25 cellular contexts compared by ENCODE assay signal in the genomic region with DNA sequence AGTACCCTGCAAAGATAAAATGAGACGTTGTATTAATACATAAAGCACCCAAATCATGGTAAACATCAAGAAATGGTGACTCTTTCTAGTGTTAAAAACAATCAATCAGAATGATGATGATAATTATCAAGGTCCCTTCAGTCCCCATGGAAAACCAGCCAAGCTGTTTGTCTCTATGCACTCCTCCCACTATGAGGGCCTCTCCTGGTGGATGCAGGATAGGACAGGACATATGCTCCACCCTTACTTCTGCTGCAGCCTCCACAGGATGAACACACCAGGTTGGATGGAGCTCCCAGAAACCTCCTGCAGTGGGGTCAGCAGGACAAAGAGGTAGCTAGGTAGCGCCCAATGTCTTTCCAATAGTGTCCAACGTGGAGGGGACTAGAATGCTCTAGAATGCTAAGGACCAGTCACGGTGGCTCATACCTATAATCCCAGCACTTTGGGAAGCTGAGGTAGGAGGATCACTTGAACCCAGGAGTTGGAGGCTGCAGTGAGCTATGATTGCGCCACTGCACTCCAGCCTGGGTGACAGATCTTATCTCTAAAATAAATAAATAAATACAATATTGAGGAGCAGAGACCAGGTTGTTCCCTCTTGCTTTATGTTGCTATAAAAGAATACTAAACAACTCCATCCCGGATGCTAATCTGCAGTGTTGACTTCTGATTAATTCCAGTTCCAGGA. TPM values are rescaled to one million over a fixed set of nuclear protein-coding genes. Genes with fewer than 3 reads are reported as not detected.
DNase-seq lines count a peak whose midpoint lies in the region; ATAC-seq and TF ChIP-seq lines count a peak whose summit lies in the region.
"Had no signal": no experiment of that assay in that cellular context is flagged by ENCODE, and none has a peak within 500 bp of the region (broad histone marks: within the 10 kb centered on the region; RNA-seq: fewer than 3 reads in every experiment).

No MANE protein-coding gene starts in this region.

- no peak for TF ChIP-seq POLR2A in HCT116 (IDR thresholded peaks at IDR 0.05; ENCODE audit: borderline replicate concordance, extremely low read depth, insufficient read depth, insufficient read length)

- H3K9ac ChIP-seq in HCT116 (ENCODE audit: low read length) = no peak overlapping the region

- no peak for TF ChIP-seq RAD21 in HCT116 (IDR thresholded peaks at IDR 0.05; ENCODE audit: low read depth)

- H3K27ac ChIP-seq in C4-2B = peak overlapping the region; percentile 50
- no peak overlapping the region for H3K27ac ChIP-seq in HCT116 (ENCODE audit: low read depth, low read length)
- H3K27ac ChIP-seq in WERI-Rb-1 = no peak overlapping the region
- H3K27ac ChIP-seq: ascending aorta, lower lobe of right lung, spleen had no signal

- H2AFZ ChIP-seq in HCT116 (ENCODE audit: low read depth, low read length, poor library complexity, severe bottlenecking) = no peak overlapping the region

- H3K9me3 ChIP-seq in HCT116 (ENCODE audit: control insufficient read depth in 1 of 2, insufficient read depth in 1 of 2, low read depth in 1 of 2, low read length in 2 of 2) (no peaks in the 10 kb centered on the region), WERI-Rb-1 (ENCODE audit: severe bottlenecking) (no peaks in the 10 kb centered on the region)
- H3K9me3 ChIP-seq: ascending aorta, lower lobe of right lung had no signal

- no peaks in the 10 kb centered on the region; a peak in 1 of 4 replicates for H3K4me1 ChIP-seq in HCT116 (ENCODE audit: control insufficient read depth in 1 of 2, insufficient read depth in 2 of 2, low read length in 2 of 2)
- H3K4me1 ChIP-seq: ascending aorta, lower lobe of right lung had no signal

- POLR2A ChIA-PET in HCT116 (lab: Charles Lee) = interaction anchor here (1.1 kb wide), 1 partner anchor 14 kb away, joined by 3 read pairs; no protein-coding TSS in a partner anchor

- no peak overlapping the region for H3K4me2 ChIP-seq in HCT116 (ENCODE audit: low read length)

- peaks cover 4% of the 10 kb centered on the region for H3K27me3 Mint-ChIP-seq in progenitor cell of endocrine pancreas
- H3K27me3 Mint-ChIP-seq: activated CD8-positive, alpha-beta memory T cell treated with anti-CD3 and anti-CD28 coated beads, Interleukin-2, amount 10 ng/mL, durations not matched to agents 7 days and 5 days; effector memory CD8-positive, alpha-beta T cell; stimulated activated naive CD8-positive, alpha-beta T cell treated with anti-CD3 and anti-CD28 coated beads, Interleukin-15, Interleukin-2, amounts not matched to agents 100 ng/mL and 50 ng/mL, for 24 hours had no signal

- ATAC-seq in HCT116 = peak; percentile 77
- ATAC-seq in left colon = no peak
- no peak for ATAC-seq in HG02798 (IDR thresholded peaks at IDR 0.05; ENCODE audit: poor library complexity, unreplicated experiment)
- ATAC-seq: activated CD8-positive, alpha-beta memory T cell treated with anti-CD3 and anti-CD28 coated beads, Interleukin-2, amount 10 ng/mL, durations not matched to agents 7 days and 5 days; activated naive CD4-positive, alpha-beta T cell treated with anti-CD3 and anti-CD28 coated beads, Interleukin-2, amount 50 U/mL, for 72 hours; effector memory CD8-positive, alpha-beta T cell; lower lobe of right lung had no signal

- H3K4me1 Mint-ChIP-seq in progenitor cell of endocrine pancreas (ENCODE audit: low read depth) = peaks cover 1% of the 10 kb centered on the region

- H3K4me3 ChIP-seq in HCT116 (replicated peaks in 1 of 2; ENCODE audit: low read depth in 1 of 2, low read length in 2 of 2) (no peak overlapping the region), WERI-Rb-1 (ENCODE audit: low read depth, low read length) (no peak overlapping the region), fibroblast of the aortic adventitia (ENCODE audit: low read depth, low read length) (no peak overlapping the region)
- H3K4me3 ChIP-seq: ascending aorta, lower lobe of right lung, spleen had no signal

- CTCF ChIA-PET in HCT116 (lab: Charles Lee) = interaction anchor here (0.6 to 1.4 kb wide), 3 partner anchors 10 to 41 kb away, joined by 4 to 9 read pairs (median 6); a partner anchor contains a TSS

- H3K4me3 Mint-ChIP-seq in progenitor cell of endocrine pancreas (ENCODE audit: low read depth) = no peak overlapping the region
- H3K4me3 Mint-ChIP-seq: activated CD8-positive, alpha-beta memory T cell treated with anti-CD3 and anti-CD28 coated beads, Interleukin-2, amount 10 ng/mL, durations not matched to agents 7 days and 5 days; activated T-helper 1 cell treated with anti-CD3 and anti-CD28 coated beads, Interleukin-12 subunit alpha, Interleukin-12 subunit beta, Interleukin-2, Interleukin-4 antibody, amounts not matched to agents 30 ng/mL and 10 ng/mL and 1 ng/mL, durations not matched to agents 14 hours and 24 hours and 36 hours; effector memory CD8-positive, alpha-beta T cell; immature natural killer cell; stimulated activated naive CD8-positive, alpha-beta T cell treated with anti-CD3 and anti-CD28 coated beads, Interleukin-15, Interleukin-2, amounts not matched to agents 100 ng/mL and 50 ng/mL, for 24 hours had no signal

- no peak for TF ChIP-seq CTCF in C4-2B (conservative IDR thresholded peaks at IDR 0.05)
- peak in 2 of 3 experiments; percentile 25 to 30; a peak in 2 of 6 replicates for TF ChIP-seq CTCF in HCT116 (IDR thresholded peaks at IDR 0.05 in 2 of 3, conservative IDR thresholded peaks at IDR 0.05 in 1 of 3; ENCODE audit: borderline replicate concordance in 1 of 3, insufficient read depth in 1 of 3, low read depth in 2 of 3, low read length in 2 of 3)
- TF ChIP-seq CTCF in WERI-Rb-1 (IDR thresholded peaks at IDR 0.05; ENCODE audit: low read depth, low read length) = peak; percentile 21; the same call in 1 of the 2 replicates
- peak; percentile 26 for TF ChIP-seq CTCF in fibroblast of the aortic adventitia (IDR thresholded peaks at IDR 0.05; ENCODE audit: insufficient read depth, low read length)
- TF ChIP-seq CTCF in progenitor cell of endocrine pancreas (IDR thresholded peaks at IDR 0.05; ENCODE audit: unreplicated experiment) = no peak

- H3K36me3 ChIP-seq in HCT116 (ENCODE audit: control insufficient read depth in 1 of 2, insufficient read depth in 2 of 2, low read length in 2 of 2) (no peaks in the 10 kb centered on the region), WERI-Rb-1 (no peaks in the 10 kb centered on the region)
- H3K36me3 ChIP-seq: ascending aorta, lower lobe of right lung, spleen had no signal

- no peaks in the 10 kb centered on the region for H3K36me3 Mint-ChIP-seq in progenitor cell of endocrine pancreas (ENCODE audit: insufficient read depth)

- H3K79me2 ChIP-seq in HCT116 (ENCODE audit: insufficient read depth, low read length) = no peaks in the 10 kb centered on the region

- DNase-seq in HCT116 (ENCODE audit: low read depth, low spot score) = no peak
- DNase-seq in WERI-Rb-1 = no peak
- no peak for DNase-seq in fibroblast of the aortic adventitia (ENCODE audit: low read depth)
- DNase-seq in left colon = no peak
- no peak for DNase-seq in RKO (ENCODE audit: low spot score)
- no peak for DNase-seq in progenitor cell of endocrine pancreas (ENCODE audit: low spot score, unreplicated experiment)
- DNase-seq: activated CD4-positive, alpha-beta T cell treated with anti-CD3 and anti-CD28 coated beads for 48 hours; activated CD8-positive, alpha-beta memory T cell treated with anti-CD3 and anti-CD28 coated beads, Interleukin-2, amount 10 ng/mL, durations not matched to agents 7 days and 5 days; AML-193; effector memory CD8-positive, alpha-beta T cell; immature natural killer cell; lower lobe of right lung; NCI-H1048; NCI-H1930; NCI-H446; nucleus accumbens; spleen; stimulated activated CD4-positive, alpha-beta T cell treated with anti-CD3 and anti-CD28 coated beads, Interleukin-4, amount 100 ng/mL, for 24 hours; trophoblast cell had no signal

- H3K9me2 ChIP-seq in HCT116 (ENCODE audit: insufficient read depth) = no peaks in the 10 kb centered on the region

- RAD21 ChIA-PET in HCT116 (lab: Charles Lee; ENCODE audit: low non-redundant PET in 1 of 2, low total read pairs in 2 of 2, uncharacterized antibody in 2 of 2, unreplicated experiment in 2 of 2) = no interaction called here

- intact Hi-C loops in HCT116 (cut with micrococcal nuclease) = no loop called here
- intact Hi-C loops in left colon (cut with DNase I, micrococcal nuclease) = no loop called here

- no peaks in the 10 kb centered on the region for H3K9me3 Mint-ChIP-seq in progenitor cell of endocrine pancreas (ENCODE audit: low read depth)
- H3K9me3 Mint-ChIP-seq: effector memory CD8-positive, alpha-beta T cell; immature natural killer cell had no signal

- H3K27me3 ChIP-seq in HCT116 (ENCODE audit: insufficient read depth, low read length) = no peaks in the 10 kb centered on the region; the same call in 1 of the 2 replicates
- H3K27me3 ChIP-seq in WERI-Rb-1 (ENCODE audit: insufficient read depth, low read depth, severe bottlenecking) = no peaks in the 10 kb centered on the region
- H3K27me3 ChIP-seq: ascending aorta had no signal

- no peaks in the 10 kb centered on the region for H4K20me1 ChIP-seq in HCT116 (ENCODE audit: insufficient read depth)

- H3K27ac Mint-ChIP-seq in progenitor cell of endocrine pancreas = no peak overlapping the region
- H3K27ac Mint-ChIP-seq: activated CD8-positive, alpha-beta memory T cell treated with anti-CD3 and anti-CD28 coated beads, Interleukin-2, amount 10 ng/mL, durations not matched to agents 7 days and 5 days; activated T-helper 1 cell treated with anti-CD3 and anti-CD28 coated beads, Interleukin-12 subunit alpha, Interleukin-12 subunit beta, Interleukin-2, Interleukin-4 antibody, amounts not matched to agents 30 ng/mL and 10 ng/mL and 1 ng/mL, durations not matched to agents 14 hours and 24 hours and 36 hours; effector memory CD8-positive, alpha-beta T cell; stimulated activated naive CD8-positive, alpha-beta T cell treated with anti-CD3 and anti-CD28 coated beads, Interleukin-15, Interleukin-2, amounts not matched to agents 100 ng/mL and 50 ng/mL, for 24 hours had no signal

- BruUV-seq in HCT116 (replicated peaks; lab: Mats Ljungman, UMichigan) = no TSS peak

TF ChIP-seq in HCT116, 20 proteins besides CTCF, POLR2A, EP300 and RAD21 (continues in another document):
- no peak for TF ChIP-seq ZNF274 (IDR thresholded peaks at IDR 0.05; ENCODE audit: low read depth, low read length)
- TF ChIP-seq, protein P1, sequence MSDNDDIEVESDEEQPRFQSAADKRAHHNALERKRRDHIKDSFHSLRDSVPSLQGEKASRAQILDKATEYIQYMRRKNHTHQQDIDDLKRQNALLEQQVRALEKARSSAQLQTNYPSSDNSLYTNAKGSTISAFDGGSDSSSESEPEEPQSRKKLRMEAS (IDR thresholded peaks at IDR 0.05) = no peak

RNA-seq across cellular contexts. Expression of a gene that starts 9.9 kb away (rescaled TPM):
- total RNA-seq in HCT116 (2021; ENCODE audit: unreplicated experiment) (5.3 TPM), fibroblast of the aortic adventitia (ENCODE audit: low replicate concordance) (3.3 TPM in 2 replicates), left colon (1 to 10 TPM; 8.8 to 9.6 TPM), progenitor cell of endocrine pancreas (12.5 and 14.4 TPM in 2 replicates)
- 1.4 and 2.1 TPM in 2 replicates for polyA plus RNA-seq in HCT116 (2012)

Comparison
In these comparisons a context has a peak if more than half of its experiments do, and no peak if none do; other contexts are left out.
1. CTCF ChIP-seq: peak in HCT116 (2 of 3), WERI-Rb-1 (single experiment) and fibroblast of the aortic adventitia (single experiment); none in C4-2B (single experiment) and progenitor cell of endocrine pancreas (single experiment).